1 cellular context compared by ENCODE assay signal in genomic region chr17:29389994-29390855, GRCh38.
TF ChIP-seq lines count a peak whose summit lies in the region.

Gene TAOK1, plus strand, starts transcription at chr17:29390363. Its CDS starts 61,186 bp downstream, at chr17:29451549.

TF ChIP-seq in K562, 482 proteins besides CTCF, POLR2A, EP300 and RAD21 (continued from another document and continues in another):
- TF ChIP-seq RHOXF2B (CRISPR knock-in tag; conservative IDR thresholded peaks at IDR 0.05), result 0 out of 2 replicates have a peak, but pooled peaks have one; percentile 49
- TF ChIP-seq KDM4B (IDR thresholded peaks at IDR 0.05; ENCODE audit: borderline replicate concordance in 2 of 2, low read depth in 1 of 2), result peak in 1 of 2 experiments; percentile 95; a peak in 2 of 4 replicates
- peak; percentile 89 for TF ChIP-seq POLR2AphosphoS5 (IDR thresholded peaks at IDR 0.05; ENCODE audit: control insufficient read depth, insufficient read depth, low read depth, low read length)
- peak; percentile 59 for TF ChIP-seq HMGN3 (IDR thresholded peaks at IDR 0.05; ENCODE audit: borderline replicate concordance, extremely low read depth, insufficient read length, low read depth, low read length)
- TF ChIP-seq RBM39 (optimal IDR thresholded peaks at IDR 0.05; ENCODE audit: low read depth, low read length), result peak; percentile 59
- peak; percentile 43 for TF ChIP-seq CGGBP1 (CRISPR knock-in tag; IDR thresholded peaks at IDR 0.05)
- TF ChIP-seq CREM (IDR thresholded peaks at IDR 0.05; ENCODE audit: low read depth), result peak; percentile 89
- TF ChIP-seq EZH2 (IDR thresholded peaks at IDR 0.05; ENCODE audit: borderline replicate concordance, low read depth, low read length), result no peak
- peak; percentile 64 for TF ChIP-seq NFIC (IDR thresholded peaks at IDR 0.05)
- no peak for TF ChIP-seq ZKSCAN8 (CRISPR knock-in tag; IDR thresholded peaks at IDR 0.05)
- 0 out of 2 replicates have a peak, but pooled peaks have one; percentile 20 for TF ChIP-seq CUX1 (CRISPR knock-in tag; IDR thresholded peaks at IDR 0.05)
- no peak for TF ChIP-seq SMAD3 (CRISPR knock-in tag; conservative IDR thresholded peaks at IDR 0.05)
- TF ChIP-seq EHMT2 (IDR thresholded peaks at IDR 0.05), result peak; percentile 52; the same call in 1 of the 2 replicates
- peak in 1 of 2 experiments; percentile 78; a peak in 2 of 4 replicates for TF ChIP-seq HDAC1 (IDR thresholded peaks at IDR 0.05)
- peak; percentile 46; the same call in 1 of the 2 replicates for TF ChIP-seq ZSCAN32 (CRISPR knock-in tag; IDR thresholded peaks at IDR 0.05)
- TF ChIP-seq RCOR1 (IDR thresholded peaks at IDR 0.05; ENCODE audit: borderline replicate concordance in 1 of 2, low read depth in 2 of 2, low read length in 2 of 2), result peak in 1 of 2 experiments; percentile 53; a peak in 2 of 4 replicates
- TF ChIP-seq MAX (CRISPR knock-in tag; IDR thresholded peaks at IDR 0.05), result peak; percentile 63; the same call in 1 of the 2 replicates
- TF ChIP-seq ZNF133 (CRISPR knock-in tag; IDR thresholded peaks at IDR 0.05), result no peak
- TF ChIP-seq NRF1 (conservative IDR thresholded peaks at IDR 0.05 in 1 of 2, IDR thresholded peaks at IDR 0.05 in 1 of 2), result peak; percentile 95 to 96
- TF ChIP-seq KLF13 (tag; IDR thresholded peaks at IDR 0.05; ENCODE audit: borderline replicate concordance, low read depth), result no peak
- TF ChIP-seq LARP7 (IDR thresholded peaks at IDR 0.05), result 0 out of 2 replicates have a peak, but pooled peaks have one; percentile 54
- 0 out of 2 replicates have a peak, but pooled peaks have one; percentile 36 for TF ChIP-seq RB1 (IDR thresholded peaks at IDR 0.05; ENCODE audit: low read depth)
- peak; percentile 77 for TF ChIP-seq POLR2H (tag; IDR thresholded peaks at IDR 0.05; ENCODE audit: low read depth)
- peak; percentile 73 for TF ChIP-seq NEUROD1 (IDR thresholded peaks at IDR 0.05; ENCODE audit: borderline replicate concordance, low read depth, low read length, partially characterized antibody)
- TF ChIP-seq PHF20 (IDR thresholded peaks at IDR 0.05; ENCODE audit: partially characterized antibody), result peak; percentile 49
- TF ChIP-seq GABPA (tag; conservative IDR thresholded peaks at IDR 0.05; ENCODE audit: low read depth), result no peak
- no peak for TF ChIP-seq BRCA1 (IDR thresholded peaks at IDR 0.05)
- no peak for TF ChIP-seq BRCA1 (CRISPR knock-in tag; IDR thresholded peaks at IDR 0.05)
- TF ChIP-seq SETDB1 (IDR thresholded peaks at IDR 0.05; ENCODE audit: low read length), result no peak
- peak; percentile 92 for TF ChIP-seq POLR2B (IDR thresholded peaks at IDR 0.05; ENCODE audit: low read depth, partially characterized antibody)
- TF ChIP-seq JUN (IDR thresholded peaks at IDR 0.05; ENCODE audit: borderline replicate concordance, low read depth, low read length), result peak; percentile 48; the same call in 1 of the 2 replicates
- no peak for TF ChIP-seq JUN (CRISPR knock-in tag; IDR thresholded peaks at IDR 0.05; ENCODE audit: borderline replicate concordance)
- TF ChIP-seq ESRRA (IDR thresholded peaks at IDR 0.05; ENCODE audit: borderline replicate concordance, low read depth), result 0 out of 2 replicates have a peak, but pooled peaks have one; percentile 14
- no peak for TF ChIP-seq HSF4 (CRISPR knock-in tag; IDR thresholded peaks at IDR 0.05; ENCODE audit: borderline replicate concordance)
- peak; percentile 60; the same call in 1 of the 2 replicates for TF ChIP-seq ZBTB7A (IDR thresholded peaks at IDR 0.05; ENCODE audit: borderline replicate concordance, control insufficient read depth, low read depth, low read length)
- peak; percentile 97; the same call in 1 of the 2 replicates for TF ChIP-seq PHF8 (IDR thresholded peaks at IDR 0.05; ENCODE audit: borderline replicate concordance, low read length)
- peak; percentile 72; the same call in 1 of the 2 replicates for TF ChIP-seq MAFF (IDR thresholded peaks at IDR 0.05; ENCODE audit: low read length)
- peak; percentile 47 for TF ChIP-seq HNRNPK (IDR thresholded peaks at IDR 0.05; ENCODE audit: low read depth, low read length, poor library complexity, severe bottlenecking)
- peak; percentile 76 for TF ChIP-seq ZNF766 (CRISPR knock-in tag; conservative IDR thresholded peaks at IDR 0.05)
- peak; percentile 72; the same call in 1 of the 2 replicates for TF ChIP-seq TFAP4 (CRISPR knock-in tag; IDR thresholded peaks at IDR 0.05; ENCODE audit: borderline replicate concordance)
- TF ChIP-seq SMAD4 (CRISPR knock-in tag; conservative IDR thresholded peaks at IDR 0.05), result peak; percentile 53; the same call in 1 of the 2 replicates
- TF ChIP-seq TBL1XR1 (IDR thresholded peaks at IDR 0.05; ENCODE audit: low read length in 2 of 2), result 0 out of 4 replicates have a peak, but pooled peaks of 1 of the 2 experiments have one; percentile 41
- peak; percentile 88 for TF ChIP-seq OTX1 (CRISPR knock-in tag; IDR thresholded peaks at IDR 0.05)
- TF ChIP-seq FOXK1 (CRISPR knock-in tag; IDR thresholded peaks at IDR 0.05; ENCODE audit: borderline replicate concordance), result no peak
- 0 out of 2 replicates have a peak, but pooled peaks have one; percentile 65 for TF ChIP-seq MIER1 (IDR thresholded peaks at IDR 0.05; ENCODE audit: low read depth)
- TF ChIP-seq E2F6 (IDR thresholded peaks at IDR 0.05; ENCODE audit: borderline replicate concordance in 1 of 2, extremely low read depth in 1 of 2, insufficient read depth in 1 of 2, insufficient read length in 1 of 2, low read depth in 1 of 2, low read length in 1 of 2, poor library complexity in 1 of 2, severe bottlenecking in 1 of 2), result peak in 1 of 2 experiments; percentile 37
- TF ChIP-seq TEAD1 (CRISPR knock-in tag; IDR thresholded peaks at IDR 0.05), result peak in 1 of 2 experiments; percentile 55; a peak in 1 of 4 replicates
- peak; percentile 83 for TF ChIP-seq PCBP1 (IDR thresholded peaks at IDR 0.05; ENCODE audit: low read depth, low read length, poor library complexity, severe bottlenecking)
- peak; percentile 58; the same call in 1 of the 2 replicates for TF ChIP-seq SIN3B (IDR thresholded peaks at IDR 0.05; ENCODE audit: low read depth)
- TF ChIP-seq HNRNPL (IDR thresholded peaks at IDR 0.05; ENCODE audit: low read depth, low read length), result peak; percentile 86
- TF ChIP-seq E2F8 (IDR thresholded peaks at IDR 0.05; ENCODE audit: low read depth, partially characterized antibody), result no peak
- peak; percentile 62 to 69; a peak in 3 of 4 replicates for TF ChIP-seq SIN3A (IDR thresholded peaks at IDR 0.05; ENCODE audit: borderline replicate concordance in 2 of 2, control insufficient read depth in 1 of 2, low read depth in 2 of 2, low read length in 2 of 2)
- peak; percentile 95 for TF ChIP-seq SUPT5H (IDR thresholded peaks at IDR 0.05)
- peak; percentile 71; the same call in 1 of the 2 replicates for TF ChIP-seq HLTF (IDR thresholded peaks at IDR 0.05)
- peak; percentile 71; the same call in 1 of the 2 replicates for TF ChIP-seq HBP1 (CRISPR knock-in tag; IDR thresholded peaks at IDR 0.05)
- peak; percentile 93 for TF ChIP-seq ZHX1 (conservative IDR thresholded peaks at IDR 0.05; ENCODE audit: low read length)
